Comparison of ENCODE assay signal across 14 cellular contexts in the genomic region with DNA sequence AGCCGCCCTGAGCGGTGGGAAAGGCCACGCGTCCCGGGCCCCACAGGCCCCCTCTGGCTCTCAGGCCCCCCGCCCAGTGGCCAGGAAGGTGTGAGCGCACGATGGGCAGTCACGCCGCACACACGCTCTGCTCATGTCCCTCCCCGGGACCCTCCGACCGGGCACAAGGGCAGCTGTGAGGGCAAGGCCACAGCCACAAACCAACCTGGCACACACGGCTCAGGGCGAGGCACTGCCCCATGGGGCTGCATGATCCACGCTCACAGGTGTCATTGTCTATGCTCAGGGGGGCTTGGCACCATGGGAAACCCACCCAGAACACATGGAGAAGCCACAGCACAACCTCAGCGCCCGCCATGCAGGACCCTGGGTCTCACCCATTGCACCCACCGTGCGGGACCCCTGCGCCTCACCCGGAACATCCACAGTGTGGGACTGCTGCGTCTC. TPM values are rescaled to one million over a fixed set of nuclear protein-coding genes. Genes with fewer than 3 reads are reported as not detected.
DNase-seq lines count a peak whose midpoint lies in the region; ATAC-seq and TF ChIP-seq lines count a peak whose summit lies in the region.
"Had no signal": no experiment of that assay in that cellular context is flagged by ENCODE, and none has a peak within 500 bp of the region (broad histone marks: within the 10 kb centered on the region; RNA-seq: fewer than 3 reads in every experiment).

No MANE protein-coding gene starts in this region.

- H3K27me3 Mint-ChIP-seq in natural killer cell treated with Interleukin-12 subunit alpha and Interleukin-12 subunit beta and Interleukin-15 and Interleukin-18, amount 100 ng/mL, for 72 hours = no peaks in the 10 kb centered on the region
- no peaks in the 10 kb centered on the region for H3K27me3 Mint-ChIP-seq in natural killer cell (ENCODE audit: low read depth in 2 of 2)
- H3K27me3 Mint-ChIP-seq: CD4-positive, CD25-positive, alpha-beta regulatory T cell had no signal

- H3K9me3 ChIP-seq in right atrium auricular region = no peaks in the 10 kb centered on the region
- H3K9me3 ChIP-seq: BLaER1 treated with 17β-estradiol and CSF1 and Interleukin-3, amounts not matched to agents 10 nM and 100 nM had no signal

- no peaks in the 10 kb centered on the region for H3K27me3 ChIP-seq in right atrium auricular region
- H3K27me3 ChIP-seq: BLaER1 treated with 17β-estradiol and CSF1 and Interleukin-3, amounts not matched to agents 10 nM and 100 nM had no signal

- no peak for TF ChIP-seq CTCF in right atrium auricular region (IDR thresholded peaks at IDR 0.05)
- TF ChIP-seq CTCF in natural killer cell (IDR thresholded peaks at IDR 0.05) = no peak

- H3K9me3 Mint-ChIP-seq in natural killer cell treated with Interleukin-12 subunit alpha and Interleukin-12 subunit beta and Interleukin-15 and Interleukin-18, amount 100 ng/mL, for 72 hours = no peaks in the 10 kb centered on the region
- no peaks in the 10 kb centered on the region for H3K9me3 Mint-ChIP-seq in natural killer cell
- H3K9me3 Mint-ChIP-seq: H9 had no signal

- no peak for ATAC-seq in Right ventricle myocardium inferior
- ATAC-seq in natural killer cell treated with Interleukin-12 subunit alpha and Interleukin-12 subunit beta and Interleukin-15 and Interleukin-18, amount 100 ng/mL, for 72 hours = no peak
- no peak for ATAC-seq in natural killer cell
- peak; percentile 2 for ATAC-seq in left lobe of liver
- ATAC-seq: GM12878 had no signal

- H3K36me3 Mint-ChIP-seq in natural killer cell treated with Interleukin-12 subunit alpha and Interleukin-12 subunit beta and Interleukin-15 and Interleukin-18, amount 100 ng/mL, for 72 hours = no peaks in the 10 kb centered on the region
- H3K36me3 Mint-ChIP-seq in natural killer cell = no peaks in the 10 kb centered on the region

- H3K4me1 ChIP-seq in right atrium auricular region = no peaks in the 10 kb centered on the region

- no peaks in the 10 kb centered on the region for H3K4me1 Mint-ChIP-seq in natural killer cell treated with Interleukin-12 subunit alpha and Interleukin-12 subunit beta and Interleukin-15 and Interleukin-18, amount 100 ng/mL, for 72 hours (ENCODE audit: low read depth in 2 of 2)
- no peaks in the 10 kb centered on the region for H3K4me1 Mint-ChIP-seq in natural killer cell
- H3K4me1 Mint-ChIP-seq: CD4-positive, CD25-positive, alpha-beta regulatory T cell; H9 had no signal

- intact Hi-C loops in Right ventricle myocardium inferior (cut with DNase I) = no loop called here
- intact Hi-C loops in natural killer cell (cut with micrococcal nuclease) = no loop called here

- H3K36me3 ChIP-seq in right atrium auricular region = peaks cover 62% of the 10 kb centered on the region

- no peak overlapping the region for H3K27ac Mint-ChIP-seq in natural killer cell treated with Interleukin-12 subunit alpha and Interleukin-12 subunit beta and Interleukin-15 and Interleukin-18, amount 100 ng/mL, for 72 hours
- no peak overlapping the region for H3K27ac Mint-ChIP-seq in natural killer cell
- H3K27ac Mint-ChIP-seq: CD4-positive, CD25-positive, alpha-beta regulatory T cell; H9 had no signal

- no peak overlapping the region for H3K4me3 Mint-ChIP-seq in natural killer cell treated with Interleukin-12 subunit alpha and Interleukin-12 subunit beta and Interleukin-15 and Interleukin-18, amount 100 ng/mL, for 72 hours
- no peak overlapping the region for H3K4me3 Mint-ChIP-seq in natural killer cell
- H3K4me3 Mint-ChIP-seq: CD4-positive, CD25-positive, alpha-beta regulatory T cell; H9 had no signal

- no peak overlapping the region for H3K27ac ChIP-seq in right atrium auricular region
- H3K27ac ChIP-seq: BLaER1 treated with 17β-estradiol and CSF1 and Interleukin-3, amounts not matched to agents 10 nM and 100 nM; GM23248 had no signal

- H3K4me3 ChIP-seq in right atrium auricular region = no peak overlapping the region
- H3K4me3 ChIP-seq: BLaER1 treated with 17β-estradiol and CSF1 and Interleukin-3, amounts not matched to agents 10 nM and 100 nM; GM12878; GM23248 had no signal

- DNase-seq in Right ventricle myocardium inferior (ENCODE audit: missing footprints) (peak; percentile 61), right atrium auricular region (ENCODE audit: low spot score) (no peak), natural killer cell (no peak), left lobe of liver (ENCODE audit: low spot score) (no peak), RPMI8226 (no peak), OCI-M1 (lab: John Stamatoyannopoulos, UW) (no peak)
- peak; percentile 32 for DNase-seq in natural killer cell treated with Interleukin-12 subunit alpha and Interleukin-12 subunit beta and Interleukin-15 and Interleukin-18, amount 100 ng/mL, for 72 hours (ENCODE audit: low spot score)
- DNase-seq: ACHN; CD4-positive, CD25-positive, alpha-beta regulatory T cell; DMS79; GM23248; H9 had no signal

RNA-seq across cellular contexts. Expression of a gene that starts 51.3 kb away (rescaled TPM):
- total RNA-seq in Right ventricle myocardium inferior = 179 TPM
- total RNA-seq in right atrium auricular region = 10 to 100 TPM; 28.5 to 42.3 TPM
- total RNA-seq in natural killer cell treated with Interleukin-12 subunit alpha and Interleukin-12 subunit beta and Interleukin-15 and Interleukin-18, amount 100 ng/mL, for 72 hours = 10 to 100 TPM; 13.5 to 21.9 TPM
- total RNA-seq in natural killer cell = 10 to 100 TPM; 53.2 to 92.5 (median 81.3) TPM
- total RNA-seq in left lobe of liver = 56.5 TPM

RNA-seq across cellular contexts. Expression of a gene that starts 52.0 kb away (rescaled TPM):
- total RNA-seq in Right ventricle myocardium inferior (4.4 TPM), right atrium auricular region (1 to 10 TPM; 2.4 to 2.8 TPM), natural killer cell (not detected), left lobe of liver (1.6 TPM)
- total RNA-seq in natural killer cell treated with Interleukin-12 subunit alpha and Interleukin-12 subunit beta and Interleukin-15 and Interleukin-18, amount 100 ng/mL, for 72 hours = under 1 TPM in 1 of 2 donors, not detected in 1; 0.53 TPM
- total RNA-seq: CD4-positive, CD25-positive, alpha-beta regulatory T cell; GM23248 had no signal

Comparison
In these comparisons a context has a peak if more than half of its experiments do, and no peak if none do; other contexts are left out.
1. DNase-seq: peak in Right ventricle myocardium inferior (single experiment) and natural killer cell treated with Interleukin-12 subunit alpha and Interleukin-12 subunit beta and Interleukin-15 and Interleukin-18, amount 100 ng/mL, for 72 hours (single experiment); none in right atrium auricular region (single experiment), natural killer cell (single experiment), left lobe of liver (single experiment), RPMI8226 (single experiment) and OCI-M1 (single experiment).